Comparison of ENCODE assay signal across 2 cellular contexts in the genomic region with DNA sequence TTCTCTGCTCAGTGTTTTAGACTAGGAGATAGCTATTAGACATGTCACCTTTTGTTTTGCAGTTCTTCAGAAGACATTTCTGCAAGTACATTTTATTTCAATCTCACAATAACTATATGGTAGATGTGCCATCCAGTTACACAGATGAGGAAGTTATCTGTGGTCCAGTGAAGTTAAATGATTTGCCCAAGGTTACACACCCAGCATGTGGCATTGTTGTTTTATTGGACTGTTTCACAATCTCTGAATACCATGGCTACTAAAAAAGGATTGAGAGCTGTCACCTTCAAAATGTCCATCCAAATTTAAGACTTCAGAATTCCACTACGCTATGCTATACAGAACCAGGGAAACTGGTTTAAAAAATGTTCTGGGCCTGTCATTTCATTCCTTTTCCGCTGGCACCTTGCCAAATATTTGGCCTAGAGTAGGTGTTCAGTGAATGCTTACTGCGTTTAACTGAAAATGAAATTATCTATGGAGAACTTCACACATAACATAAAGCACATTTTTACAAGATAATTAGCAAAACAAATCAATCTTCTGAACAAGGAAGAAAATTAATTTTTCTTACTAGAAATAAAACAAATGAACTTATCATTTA.
TF ChIP-seq lines count a peak whose summit lies in the region.

No MANE protein-coding gene starts in this region.

TF ChIP-seq in HEK293, 187 proteins besides CTCF, POLR2A, EP300 and RAD21 (continued from another document):
- TF ChIP-seq, protein P1, sequence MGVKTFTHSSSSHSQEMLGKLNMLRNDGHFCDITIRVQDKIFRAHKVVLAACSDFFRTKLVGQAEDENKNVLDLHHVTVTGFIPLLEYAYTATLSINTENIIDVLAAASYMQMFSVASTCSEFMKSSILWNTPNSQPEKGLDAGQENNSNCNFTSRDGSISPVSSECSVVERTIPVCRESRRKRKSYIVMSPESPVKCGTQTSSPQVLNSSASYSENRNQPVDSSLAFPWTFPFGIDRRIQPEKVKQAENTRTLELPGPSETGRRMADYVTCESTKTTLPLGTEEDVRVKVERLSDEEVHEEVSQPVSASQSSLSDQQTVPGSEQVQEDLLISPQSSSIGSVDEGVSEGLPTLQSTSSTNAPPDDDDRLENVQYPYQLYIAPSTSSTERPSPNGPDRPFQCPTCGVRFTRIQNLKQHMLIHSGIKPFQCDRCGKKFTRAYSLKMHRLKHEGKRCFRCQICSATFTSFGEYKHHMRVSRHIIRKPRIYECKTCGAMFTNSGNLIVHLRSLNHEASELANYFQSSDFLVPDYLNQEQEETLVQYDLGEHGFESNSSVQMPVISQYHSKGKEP (tag by site-specific recombination; IDR thresholded peaks at IDR 0.05) = peak; percentile 60

TF ChIP-seq in K562, 482 proteins besides CTCF, POLR2A, EP300 and RAD21 (continued from another document):
- TF ChIP-seq, protein P2, sequence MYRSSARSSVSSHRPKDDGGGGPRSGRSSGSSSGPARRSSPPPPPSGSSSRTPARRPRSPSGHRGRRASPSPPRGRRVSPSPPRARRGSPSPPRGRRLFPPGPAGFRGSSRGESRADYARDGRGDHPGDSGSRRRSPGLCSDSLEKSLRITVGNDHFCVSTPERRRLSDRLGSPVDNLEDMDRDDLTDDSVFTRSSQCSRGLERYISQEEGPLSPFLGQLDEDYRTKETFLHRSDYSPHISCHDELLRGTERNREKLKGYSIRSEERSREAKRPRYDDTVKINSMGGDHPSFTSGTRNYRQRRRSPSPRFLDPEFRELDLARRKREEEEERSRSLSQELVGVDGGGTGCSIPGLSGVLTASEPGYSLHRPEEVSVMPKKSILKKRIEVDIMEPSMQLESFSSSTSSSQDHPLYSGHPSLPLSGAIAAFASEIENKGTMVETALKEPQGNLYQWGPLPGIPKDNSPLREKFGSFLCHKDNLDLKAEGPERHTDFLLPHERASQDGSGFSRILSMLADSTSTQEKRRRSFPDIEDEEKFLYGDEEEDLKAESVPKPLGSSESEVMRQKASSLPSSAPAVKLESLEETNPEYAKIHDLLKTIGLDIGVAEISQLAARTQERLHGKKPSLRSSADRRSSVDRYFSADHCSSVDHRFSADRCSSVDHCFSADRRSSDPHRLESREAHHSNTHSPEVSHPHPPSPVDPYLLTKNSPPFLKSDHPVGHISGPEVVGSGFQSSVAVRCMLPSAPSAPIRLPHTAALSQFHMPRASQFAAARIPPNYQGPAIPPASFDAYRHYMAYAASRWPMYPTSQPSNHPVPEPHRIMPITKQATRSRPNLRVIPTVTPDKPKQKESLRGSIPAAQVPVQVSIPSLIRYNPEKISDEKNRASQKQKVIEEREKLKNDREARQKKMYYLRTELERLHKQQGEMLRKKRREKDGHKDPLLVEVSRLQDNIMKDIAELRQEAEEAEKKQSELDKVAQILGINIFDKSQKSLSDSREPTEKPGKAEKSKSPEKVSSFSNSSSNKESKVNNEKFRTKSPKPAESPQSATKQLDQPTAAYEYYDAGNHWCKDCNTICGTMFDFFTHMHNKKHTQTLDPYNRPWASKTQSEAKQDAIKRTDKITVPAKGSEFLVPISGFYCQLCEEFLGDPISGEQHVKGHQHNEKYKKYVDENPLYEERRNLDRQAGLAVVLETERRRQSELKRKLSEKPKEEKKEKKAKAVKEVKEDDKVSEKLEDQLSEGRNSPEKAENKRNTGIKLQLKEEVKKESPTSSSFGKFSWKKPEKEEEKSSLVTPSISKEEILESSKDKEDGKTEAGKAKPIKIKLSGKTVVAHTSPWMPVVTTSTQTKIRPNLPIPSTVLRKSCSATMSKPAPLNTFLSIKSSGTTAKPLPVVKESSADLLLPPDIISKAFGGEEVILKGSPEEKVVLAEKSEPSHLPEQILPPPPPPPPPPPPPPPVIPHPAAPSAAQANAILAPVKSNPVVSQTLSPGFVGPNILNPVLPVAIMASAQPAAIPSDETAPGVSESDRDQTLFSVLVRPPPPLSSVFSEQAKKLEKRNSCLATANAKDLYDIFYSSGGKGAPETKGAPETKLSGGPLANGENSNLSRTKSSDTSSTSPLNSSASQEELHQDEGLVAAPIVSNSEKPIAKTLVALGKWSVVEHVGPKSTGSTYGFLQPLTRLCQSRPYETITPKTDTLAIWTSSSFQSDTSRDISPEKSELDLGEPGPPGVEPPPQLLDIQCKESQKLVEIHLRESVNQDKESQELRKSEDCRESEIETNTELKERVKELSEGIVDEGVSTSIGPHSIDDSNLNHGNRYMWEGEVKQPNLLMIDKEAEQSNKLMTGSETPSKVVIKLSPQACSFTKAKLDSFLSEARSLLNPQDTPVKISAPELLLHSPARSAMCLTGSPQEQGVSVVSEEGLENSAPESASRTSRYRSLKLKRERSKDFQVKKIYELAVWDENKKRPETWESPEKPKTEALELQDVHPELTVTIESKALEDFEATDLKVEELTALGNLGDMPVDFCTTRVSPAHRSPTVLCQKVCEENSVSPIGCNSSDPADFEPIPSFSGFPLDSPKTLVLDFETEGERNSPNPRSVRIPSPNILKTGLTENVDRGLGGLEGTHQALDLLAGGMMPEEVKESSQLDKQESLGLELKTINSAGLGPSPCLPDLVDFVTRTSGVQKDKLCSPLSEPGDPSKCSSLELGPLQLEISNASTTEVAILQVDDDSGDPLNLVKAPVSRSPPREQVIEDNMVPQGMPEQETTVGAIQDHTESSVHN (IDR thresholded peaks at IDR 0.05; ENCODE audit: borderline replicate concordance in 1 of 2, low read depth in 1 of 2) = no peak
- TF ChIP-seq DNMT1 (IDR thresholded peaks at IDR 0.05) = no peak
- peak; percentile 87 for TF ChIP-seq SMAD1 (IDR thresholded peaks at IDR 0.05; ENCODE audit: low read depth, low read length, partially characterized antibody)
- TF ChIP-seq, protein P3, sequence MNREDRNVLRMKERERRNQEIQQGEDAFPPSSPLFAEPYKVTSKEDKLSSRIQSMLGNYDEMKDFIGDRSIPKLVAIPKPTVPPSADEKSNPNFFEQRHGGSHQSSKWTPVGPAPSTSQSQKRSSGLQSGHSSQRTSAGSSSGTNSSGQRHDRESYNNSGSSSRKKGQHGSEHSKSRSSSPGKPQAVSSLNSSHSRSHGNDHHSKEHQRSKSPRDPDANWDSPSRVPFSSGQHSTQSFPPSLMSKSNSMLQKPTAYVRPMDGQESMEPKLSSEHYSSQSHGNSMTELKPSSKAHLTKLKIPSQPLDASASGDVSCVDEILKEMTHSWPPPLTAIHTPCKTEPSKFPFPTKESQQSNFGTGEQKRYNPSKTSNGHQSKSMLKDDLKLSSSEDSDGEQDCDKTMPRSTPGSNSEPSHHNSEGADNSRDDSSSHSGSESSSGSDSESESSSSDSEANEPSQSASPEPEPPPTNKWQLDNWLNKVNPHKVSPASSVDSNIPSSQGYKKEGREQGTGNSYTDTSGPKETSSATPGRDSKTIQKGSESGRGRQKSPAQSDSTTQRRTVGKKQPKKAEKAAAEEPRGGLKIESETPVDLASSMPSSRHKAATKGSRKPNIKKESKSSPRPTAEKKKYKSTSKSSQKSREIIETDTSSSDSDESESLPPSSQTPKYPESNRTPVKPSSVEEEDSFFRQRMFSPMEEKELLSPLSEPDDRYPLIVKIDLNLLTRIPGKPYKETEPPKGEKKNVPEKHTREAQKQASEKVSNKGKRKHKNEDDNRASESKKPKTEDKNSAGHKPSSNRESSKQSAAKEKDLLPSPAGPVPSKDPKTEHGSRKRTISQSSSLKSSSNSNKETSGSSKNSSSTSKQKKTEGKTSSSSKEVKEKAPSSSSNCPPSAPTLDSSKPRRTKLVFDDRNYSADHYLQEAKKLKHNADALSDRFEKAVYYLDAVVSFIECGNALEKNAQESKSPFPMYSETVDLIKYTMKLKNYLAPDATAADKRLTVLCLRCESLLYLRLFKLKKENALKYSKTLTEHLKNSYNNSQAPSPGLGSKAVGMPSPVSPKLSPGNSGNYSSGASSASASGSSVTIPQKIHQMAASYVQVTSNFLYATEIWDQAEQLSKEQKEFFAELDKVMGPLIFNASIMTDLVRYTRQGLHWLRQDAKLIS (CRISPR knock-in tag; IDR thresholded peaks at IDR 0.05) = no peak
- TF ChIP-seq ARHGAP35 (IDR thresholded peaks at IDR 0.05; ENCODE audit: partially characterized antibody) = no peak
- no peak for TF ChIP-seq SLC30A9 (CRISPR knock-in tag; IDR thresholded peaks at IDR 0.05)
- no peak for TF ChIP-seq TOE1 (IDR thresholded peaks at IDR 0.05; ENCODE audit: borderline replicate concordance)
- TF ChIP-seq TOE1 (CRISPR knock-in tag; IDR thresholded peaks at IDR 0.05; ENCODE audit: borderline replicate concordance, low read depth) = no peak
- TF ChIP-seq, protein P4, sequence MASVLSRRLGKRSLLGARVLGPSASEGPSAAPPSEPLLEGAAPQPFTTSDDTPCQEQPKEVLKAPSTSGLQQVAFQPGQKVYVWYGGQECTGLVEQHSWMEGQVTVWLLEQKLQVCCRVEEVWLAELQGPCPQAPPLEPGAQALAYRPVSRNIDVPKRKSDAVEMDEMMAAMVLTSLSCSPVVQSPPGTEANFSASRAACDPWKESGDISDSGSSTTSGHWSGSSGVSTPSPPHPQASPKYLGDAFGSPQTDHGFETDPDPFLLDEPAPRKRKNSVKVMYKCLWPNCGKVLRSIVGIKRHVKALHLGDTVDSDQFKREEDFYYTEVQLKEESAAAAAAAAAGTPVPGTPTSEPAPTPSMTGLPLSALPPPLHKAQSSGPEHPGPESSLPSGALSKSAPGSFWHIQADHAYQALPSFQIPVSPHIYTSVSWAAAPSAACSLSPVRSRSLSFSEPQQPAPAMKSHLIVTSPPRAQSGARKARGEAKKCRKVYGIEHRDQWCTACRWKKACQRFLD (CRISPR knock-in tag; IDR thresholded peaks at IDR 0.05) = no peak
- TF ChIP-seq, protein P5, sequence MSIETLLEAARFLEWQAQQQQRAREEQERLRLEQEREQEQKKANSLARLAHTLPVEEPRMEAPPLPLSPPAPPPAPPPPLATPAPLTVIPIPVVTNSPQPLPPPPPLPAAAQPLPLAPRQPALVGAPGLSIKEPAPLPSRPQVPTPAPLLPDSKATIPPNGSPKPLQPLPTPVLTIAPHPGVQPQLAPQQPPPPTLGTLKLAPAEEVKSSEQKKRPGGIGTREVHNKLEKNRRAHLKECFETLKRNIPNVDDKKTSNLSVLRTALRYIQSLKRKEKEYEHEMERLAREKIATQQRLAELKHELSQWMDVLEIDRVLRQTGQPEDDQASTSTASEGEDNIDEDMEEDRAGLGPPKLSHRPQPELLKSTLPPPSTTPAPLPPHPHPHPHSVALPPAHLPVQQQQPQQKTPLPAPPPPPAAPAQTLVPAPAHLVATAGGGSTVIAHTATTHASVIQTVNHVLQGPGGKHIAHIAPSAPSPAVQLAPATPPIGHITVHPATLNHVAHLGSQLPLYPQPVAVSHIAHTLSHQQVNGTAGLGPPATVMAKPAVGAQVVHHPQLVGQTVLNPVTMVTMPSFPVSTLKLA (conservative IDR thresholded peaks at IDR 0.05) = no peak
- TF ChIP-seq ZNF707 (CRISPR knock-in tag; conservative IDR thresholded peaks at IDR 0.05) = no peak
- TF ChIP-seq, protein P6, sequence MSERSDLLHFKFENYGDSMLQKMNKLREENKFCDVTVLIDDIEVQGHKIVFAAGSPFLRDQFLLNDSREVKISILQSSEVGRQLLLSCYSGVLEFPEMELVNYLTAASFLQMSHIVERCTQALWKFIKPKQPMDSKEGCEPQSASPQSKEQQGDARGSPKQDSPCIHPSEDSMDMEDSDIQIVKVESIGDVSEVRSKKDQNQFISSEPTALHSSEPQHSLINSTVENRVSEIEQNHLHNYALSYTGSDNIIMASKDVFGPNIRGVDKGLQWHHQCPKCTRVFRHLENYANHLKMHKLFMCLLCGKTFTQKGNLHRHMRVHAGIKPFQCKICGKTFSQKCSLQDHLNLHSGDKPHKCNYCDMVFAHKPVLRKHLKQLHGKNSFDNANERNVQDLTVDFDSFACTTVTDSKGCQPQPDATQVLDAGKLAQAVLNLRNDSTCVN (CRISPR knock-in tag; IDR thresholded peaks at IDR 0.05) = no peak
- TF ChIP-seq NFIX (CRISPR knock-in tag; IDR thresholded peaks at IDR 0.05; ENCODE audit: low read depth) = peak; percentile 99
- TF ChIP-seq GATAD2B (IDR thresholded peaks at IDR 0.05; ENCODE audit: borderline replicate concordance) = no peak
